In genomic region chr1:13171548-13171947, GRCh38 we compare ENCODE assay signal across 14 cellular contexts. TPM values are rescaled to one million over a fixed set of nuclear protein-coding genes. Genes with fewer than 3 reads are reported as not detected.
"Had no signal": no experiment of that assay in that cellular context is flagged by ENCODE, and none has a peak within 500 bp of the region (broad histone marks: within the 10 kb centered on the region; RNA-seq: fewer than 3 reads in every experiment).

Gene PRAMEF9, plus strand, starts transcription at chr1:13171848. Its CDS starts 3,433 bp downstream, at chr1:13175281.

RNA-seq across cellular contexts. Expression of gene PRAMEF9, which starts in this region (rescaled TPM):
- total RNA-seq: activated B cell treated with CpG ODN at 0.5 μM for 24 hours; activated CD4-positive, alpha-beta memory T cell treated with anti-CD3 and anti-CD28 coated beads for 36 hours; activated CD4-positive, alpha-beta memory T cell treated with anti-CD3 and anti-CD28 coated beads, Interleukin-2, amount 10 ng/mL, durations not matched to agents 7 days and 5 days; activated CD4-positive, alpha-beta T cell treated with anti-CD3 and anti-CD28 coated beads for 36 hours; activated CD4-positive, alpha-beta T cell treated with anti-CD3 and anti-CD28 coated beads, Interleukin-2, amount 10 ng/mL, durations not matched to agents 24 days and 14 days; activated CD4-positive, alpha-beta T cell treated with anti-CD3 and anti-CD28 coated beads, Interleukin-2, amount 10 ng/mL, durations not matched to agents 7 days and 5 days; activated CD8-positive, alpha-beta memory T cell treated with anti-CD3 and anti-CD28 coated beads for 36 hours; activated CD8-positive, alpha-beta memory T cell treated with anti-CD3 and anti-CD28 coated beads, Interleukin-2, amount 10 ng/mL, durations not matched to agents 7 days and 5 days; activated CD8-positive, alpha-beta T cell treated with anti-CD3 and anti-CD28 coated beads for 36 hours; activated CD8-positive, alpha-beta T cell treated with anti-CD3 and anti-CD28 coated beads, Interleukin-2, amount 10 ng/mL, durations not matched to agents 7 days and 5 days; T-helper 1 cell treated with Interleukin-12 subunit alpha and Interleukin-12 subunit beta and Interleukin-4 antibody, amounts not matched to agents 30 ng/mL and 1 ng/mL, for 36 hours; T-helper 17 cell; T-helper 2 cell treated with Interferon-gamma antibody and Interleukin-4, amounts not matched to agents 100 ng/mL and 5 ng/mL, for 36 hours; WTC11 had no signal
